In genomic region chr1:46480959-46481646, GRCh38 we compare ENCODE assay signal across 1 cellular context.
TF ChIP-seq lines count a peak whose summit lies in the region.

No MANE protein-coding gene starts in this region.

TF ChIP-seq in GM23338, 12 proteins besides CTCF, POLR2A, EP300 and RAD21 (continued from another document):
- TF ChIP-seq ZNF462 (CRISPR knock-in tag; IDR thresholded peaks at IDR 0.05) (no peak), ETS1 (IDR thresholded peaks at IDR 0.05) (no peak)
- TF ChIP-seq, protein P1, sequence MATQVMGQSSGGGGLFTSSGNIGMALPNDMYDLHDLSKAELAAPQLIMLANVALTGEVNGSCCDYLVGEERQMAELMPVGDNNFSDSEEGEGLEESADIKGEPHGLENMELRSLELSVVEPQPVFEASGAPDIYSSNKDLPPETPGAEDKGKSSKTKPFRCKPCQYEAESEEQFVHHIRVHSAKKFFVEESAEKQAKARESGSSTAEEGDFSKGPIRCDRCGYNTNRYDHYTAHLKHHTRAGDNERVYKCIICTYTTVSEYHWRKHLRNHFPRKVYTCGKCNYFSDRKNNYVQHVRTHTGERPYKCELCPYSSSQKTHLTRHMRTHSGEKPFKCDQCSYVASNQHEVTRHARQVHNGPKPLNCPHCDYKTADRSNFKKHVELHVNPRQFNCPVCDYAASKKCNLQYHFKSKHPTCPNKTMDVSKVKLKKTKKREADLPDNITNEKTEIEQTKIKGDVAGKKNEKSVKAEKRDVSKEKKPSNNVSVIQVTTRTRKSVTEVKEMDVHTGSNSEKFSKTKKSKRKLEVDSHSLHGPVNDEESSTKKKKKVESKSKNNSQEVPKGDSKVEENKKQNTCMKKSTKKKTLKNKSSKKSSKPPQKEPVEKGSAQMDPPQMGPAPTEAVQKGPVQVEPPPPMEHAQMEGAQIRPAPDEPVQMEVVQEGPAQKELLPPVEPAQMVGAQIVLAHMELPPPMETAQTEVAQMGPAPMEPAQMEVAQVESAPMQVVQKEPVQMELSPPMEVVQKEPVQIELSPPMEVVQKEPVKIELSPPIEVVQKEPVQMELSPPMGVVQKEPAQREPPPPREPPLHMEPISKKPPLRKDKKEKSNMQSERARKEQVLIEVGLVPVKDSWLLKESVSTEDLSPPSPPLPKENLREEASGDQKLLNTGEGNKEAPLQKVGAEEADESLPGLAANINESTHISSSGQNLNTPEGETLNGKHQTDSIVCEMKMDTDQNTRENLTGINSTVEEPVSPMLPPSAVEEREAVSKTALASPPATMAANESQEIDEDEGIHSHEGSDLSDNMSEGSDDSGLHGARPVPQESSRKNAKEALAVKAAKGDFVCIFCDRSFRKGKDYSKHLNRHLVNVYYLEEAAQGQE (IDR thresholded peaks at IDR 0.05; ENCODE audit: unreplicated experiment) = no peak
